ENCODE assay signal across 1 cellular context in the genomic region with DNA sequence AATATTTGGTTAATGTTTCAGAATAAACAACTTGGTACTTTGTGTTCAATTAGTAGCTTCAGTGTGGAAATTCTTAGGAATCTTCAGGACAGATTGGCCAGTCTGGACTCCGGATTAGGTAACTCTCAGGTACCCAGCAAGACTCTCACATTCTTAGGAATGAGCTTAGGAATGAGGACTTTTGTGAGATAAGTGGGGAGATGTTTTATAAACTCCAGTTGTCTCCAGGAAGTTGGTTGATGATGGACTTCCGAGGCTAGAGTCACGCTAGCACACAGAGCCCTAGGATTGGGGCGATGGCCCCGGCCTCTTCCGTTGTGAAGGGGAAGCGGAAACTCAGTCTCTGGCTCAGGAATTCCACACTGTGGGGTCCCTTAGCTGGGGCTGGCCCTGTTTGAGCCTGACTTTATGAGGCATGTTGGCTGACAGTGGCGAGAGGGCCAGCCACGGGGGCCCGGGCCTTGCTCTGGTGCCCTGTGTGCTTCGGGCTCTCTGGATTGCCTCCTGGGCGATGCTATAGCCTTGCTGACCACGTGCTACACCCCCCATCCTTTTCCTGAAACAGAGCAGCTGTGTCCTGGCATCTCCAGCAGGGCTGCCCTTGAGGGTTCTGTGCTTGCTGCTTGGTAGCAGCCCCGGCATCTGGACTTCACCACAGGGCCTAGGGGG.
TF ChIP-seq lines count a peak whose summit lies in the region.

No MANE protein-coding gene starts in this region.

TF ChIP-seq in IMR-90, 13 proteins besides CTCF, POLR2A, EP300 and RAD21 (continued from another document):
- TF ChIP-seq ELK1 (IDR thresholded peaks at IDR 0.05; ENCODE audit: borderline replicate concordance, low read depth, low read length), result no peak
- no peak for TF ChIP-seq MXI1 (IDR thresholded peaks at IDR 0.05; ENCODE audit: borderline replicate concordance, low read depth, low read length)
- no peak for TF ChIP-seq USF2 (IDR thresholded peaks at IDR 0.05; ENCODE audit: low read depth, low read length)
- no peak for TF ChIP-seq CHD1 (IDR thresholded peaks at IDR 0.05; ENCODE audit: low read depth, low read length)
- no peak for TF ChIP-seq CEBPB (IDR thresholded peaks at IDR 0.05; ENCODE audit: low read depth, low read length)
- no peak for TF ChIP-seq RCOR1 (IDR thresholded peaks at IDR 0.05; ENCODE audit: insufficient replicate concordance, low read length)
TF ChIP-seq in IMR-90: peak in this region for 0.
